In the genomic region with DNA sequence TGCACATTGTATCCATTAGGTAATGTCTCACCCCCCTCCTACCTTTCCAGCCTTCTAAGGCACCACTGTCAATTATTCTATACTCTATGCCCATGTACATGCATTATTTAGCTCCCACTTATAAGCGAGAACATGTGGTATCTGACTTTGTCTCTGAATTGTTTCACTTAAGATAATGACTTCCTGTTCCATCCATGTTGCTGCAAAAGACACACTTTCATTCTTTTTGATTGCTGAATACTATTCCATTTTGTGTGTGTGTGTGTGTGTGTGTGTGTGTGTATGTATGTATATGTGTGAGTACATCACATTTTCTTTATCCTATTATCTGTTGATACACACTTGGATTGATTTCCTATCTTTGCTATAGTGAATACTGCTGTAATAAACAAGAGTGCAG, we compare ENCODE assay signal across 32 cellular contexts.
DNase-seq lines count a peak whose midpoint lies in the region; ATAC-seq, FAIRE-seq and TF ChIP-seq lines count a peak whose summit lies in the region.
"Had no signal": no experiment of that assay in that cellular context is flagged by ENCODE, and none has a peak within 500 bp of the region (broad histone marks: within the 10 kb centered on the region; RNA-seq: fewer than 3 reads in every experiment).

No MANE protein-coding gene starts in this region.

- intact Hi-C loops in K562 (cut with micrococcal nuclease), result loop anchor here (5.0 kb wide), 1 partner anchor 82 kb away; a partner anchor contains a TSS

- H3K9ac ChIP-seq in K562 (ENCODE audit: insufficient read depth in 1 of 2, low read depth in 2 of 2, low read length in 2 of 2) (no peak overlapping the region), Karpas-422 (ENCODE audit: low read length) (no peak overlapping the region)
- H3K9ac ChIP-seq: BLaER1; BLaER1 treated with 17β-estradiol and CSF1 and Interleukin-3, amounts not matched to agents 10 nM and 100 nM had no signal

- CTCF ChIA-PET in HEK293 (lab: Yijun Ruan, JAX) (interaction anchor here (0.6 kb wide), 1 partner anchor 75 kb away, joined by 3 read pairs; no protein-coding TSS in a partner anchor), K562 (lab: Yijun Ruan, JAX; ENCODE audit: low intra/inter-chr PET ratio) (no interaction called here)

- H3K27ac ChIP-seq in HEK293 (ENCODE audit: extremely low read depth, low read depth, low read length), result no peak overlapping the region
- no peak overlapping the region for H3K27ac ChIP-seq in K562 (ENCODE audit: extremely low read depth, low read depth, low read length)
- H3K27ac ChIP-seq in Peyer's patch, result no peak overlapping the region
- H3K27ac ChIP-seq in Karpas-422 (ENCODE audit: low read length), result no peak overlapping the region
- H3K27ac ChIP-seq: 22Rv1; A549; BLaER1; BLaER1 treated with 17β-estradiol and CSF1 and Interleukin-3, amounts not matched to agents 10 nM and 100 nM; C4-2B had no signal

- no peaks in the 10 kb centered on the region for H3K4me1 ChIP-seq in HEK293 (ENCODE audit: control insufficient read depth, insufficient read depth, low read length)
- H3K4me1 ChIP-seq in K562 (replicated peaks in 1 of 2; ENCODE audit: control insufficient read depth in 2 of 2, insufficient read depth in 2 of 2, low read length in 2 of 2), result peaks cover 0 to 9% of the 10 kb centered on the region in 2 experiments; a peak in 2 of 5 replicates
- H3K4me1 ChIP-seq in Peyer's patch, result no peaks in the 10 kb centered on the region
- H3K4me1 ChIP-seq in Karpas-422 (ENCODE audit: low read length), result no peaks in the 10 kb centered on the region
- H3K4me1 ChIP-seq: A549; BE2C; BLaER1; BLaER1 treated with 17β-estradiol and CSF1 and Interleukin-3, amounts not matched to agents 10 nM and 100 nM; Caco-2 had no signal

- BruUV-seq in K562 (replicated peaks; lab: Mats Ljungman, UMichigan), result no TSS peak

- H3K4me2 ChIP-seq in K562 (ENCODE audit: insufficient read depth, low read length) (no peak overlapping the region), Karpas-422 (ENCODE audit: low read depth, low read length, poor library complexity, severe bottlenecking) (no peak overlapping the region)
- H3K4me2 ChIP-seq: A549; BLaER1; BLaER1 treated with 17β-estradiol and CSF1 and Interleukin-3, amounts not matched to agents 10 nM and 100 nM had no signal

- no peak for TF ChIP-seq RAD21 in K562 (CRISPR knock-in tag; conservative IDR thresholded peaks at IDR 0.05 in 1 of 2, IDR thresholded peaks at IDR 0.05 in 1 of 2)

- in situ Hi-C loops in K562 (cut with MboI), result no loop called here

- FAIRE-seq in HTR-8/SVneo (lab: Jason Lieb, UNC) (peak; percentile 87), K562 (lab: Jason Lieb, UNC) (no peak)
- FAIRE-seq: A204.1, A549, D721Med had no signal

- H4K20me1 ChIP-seq in K562 (replicated peaks; ENCODE audit: control insufficient read depth, insufficient read depth, low read length), result no peaks in the 10 kb centered on the region
- H4K20me1 ChIP-seq in Karpas-422 (ENCODE audit: insufficient read depth, low read depth, low read length), result no peaks in the 10 kb centered on the region
- H4K20me1 ChIP-seq: BLaER1; BLaER1 treated with 17β-estradiol and CSF1 and Interleukin-3, amounts not matched to agents 10 nM and 100 nM had no signal

- 63% methylated on average over 1 of the region's 1 CpG for WGBS in K562 (ENCODE audit: insufficient coverage, low coverage, missing lambda C conversion rate)

- TF ChIP-seq EP300 in K562 (IDR thresholded peaks at IDR 0.05; ENCODE audit: low read length), result no peak

- POLR2A ChIA-PET in HEK293 (lab: Yijun Ruan, JAX) (no interaction called here), K562 (lab: Yijun Ruan, JAX) (interaction anchor here (0.5 kb wide), 1 partner anchor 409 kb away, joined by 3 read pairs; no protein-coding TSS in a partner anchor)

- H3K36me3 ChIP-seq in HEK293 (ENCODE audit: control insufficient read depth in 2 of 2, insufficient read depth in 1 of 2, low read length in 2 of 2) (no peaks in the 10 kb centered on the region), K562 (ENCODE audit: control insufficient read depth, insufficient read depth, low read length) (no peaks in the 10 kb centered on the region), Peyer's patch (no peaks in the 10 kb centered on the region), Karpas-422 (ENCODE audit: insufficient read depth, low read length) (no peaks in the 10 kb centered on the region)
- H3K36me3 ChIP-seq: BE2C; BLaER1; BLaER1 treated with 17β-estradiol and CSF1 and Interleukin-3, amounts not matched to agents 10 nM and 100 nM had no signal

- no peaks in the 10 kb centered on the region for H3K9me1 ChIP-seq in K562 (ENCODE audit: control insufficient read depth, insufficient read depth, low read length)

- TF ChIP-seq POLR2A in K562 (conservative IDR thresholded peaks at IDR 0.05) (no peak), Peyer's patch (IDR thresholded peaks at IDR 0.05) (no peak)

- H3K27me3 ChIP-seq in K562 (ENCODE audit: control insufficient read depth in 2 of 2, insufficient read depth in 2 of 2, low read length in 2 of 2) (no peaks in the 10 kb centered on the region), Peyer's patch (no peaks in the 10 kb centered on the region), Karpas-422 (ENCODE audit: low read length) (no peaks in the 10 kb centered on the region)
- H3K27me3 ChIP-seq: BE2C; BLaER1; BLaER1 treated with 17β-estradiol and CSF1 and Interleukin-3, amounts not matched to agents 10 nM and 100 nM had no signal

- TF ChIP-seq CTCF in HEK293 (tag by site-specific recombination; IDR thresholded peaks at IDR 0.05), result no peak
- no peak for TF ChIP-seq CTCF in K562 (IDR thresholded peaks at IDR 0.05 in 2 of 3, conservative IDR thresholded peaks at IDR 0.05 in 1 of 3; ENCODE audit: insufficient read depth in 2 of 3, low read depth in 1 of 3, low read length in 3 of 3)
- TF ChIP-seq CTCF in Peyer's patch (IDR thresholded peaks at IDR 0.05), result no peak

- H3K4me3 ChIP-seq in HEK293 (ENCODE audit: low read depth, low read length), result no peak overlapping the region
- no peak overlapping the region for H3K4me3 ChIP-seq in K562
- H3K4me3 ChIP-seq in Peyer's patch, result no peak overlapping the region
- no peak overlapping the region for H3K4me3 ChIP-seq in Karpas-422 (ENCODE audit: low read length)
- H3K4me3 ChIP-seq: A549; BLaER1; BLaER1 treated with 17β-estradiol and CSF1 and Interleukin-3, amounts not matched to agents 10 nM and 100 nM had no signal

- ATAC-seq in K562, result no peak
- ATAC-seq: A549; CD8-positive, alpha-beta T cell had no signal

- H3K79me2 ChIP-seq in K562 (ENCODE audit: control insufficient read depth, insufficient read depth, low read length) (no peaks in the 10 kb centered on the region), Karpas-422 (ENCODE audit: low read length) (no peaks in the 10 kb centered on the region)

- DNase-seq in HTR-8/SVneo (ENCODE audit: insufficient read length, low spot score), result no peak
- DNase-seq in K562 (ENCODE audit: extremely low read depth in 1 of 4, low spot score in 3 of 4), result no peak
- DNase-seq in Peyer's patch, result no peak
- no peak for DNase-seq in Karpas-422
- no peak for DNase-seq in DMS79 treated with DMSO at 0.1 percent for 48 hours (lab: John Stamatoyannopoulos, UW)
- DNase-seq: 8988T; ACHN; AML-193; BE2C; C1 segment of cervical spinal cord; Caco-2; Calu3; CD4-positive, alpha-beta memory T cell; CD4-positive, alpha-beta T cell; CD4-positive, CD25-positive, alpha-beta regulatory T cell; CD8-positive, alpha-beta memory T cell; CD8-positive, alpha-beta T cell; COR-L47; DMS 273 treated with DMSO at 0.1 percent for 48 hours; DMS153; DMS53; DMS79; DND-41; EL had no signal

- H2AFZ ChIP-seq in K562 (ENCODE audit: low read depth, low read length) (no peak overlapping the region), Karpas-422 (ENCODE audit: low read length) (no peak overlapping the region)

- H3K9me2 ChIP-seq in Karpas-422 (replicated peaks; ENCODE audit: insufficient read depth, low read length), result no peaks in the 10 kb centered on the region

- H3K9me3 ChIP-seq in HEK293 (ENCODE audit: control insufficient read depth, insufficient read depth, low read depth, low read length) (no peaks in the 10 kb centered on the region), K562 (replicated peaks; ENCODE audit: control insufficient read depth, insufficient read depth, low read depth, low read length) (no peaks in the 10 kb centered on the region; the same call in 1 of the 2 replicates), Peyer's patch (no peaks in the 10 kb centered on the region), Karpas-422 (ENCODE audit: low read length) (peaks cover 53% of the 10 kb centered on the region)
- H3K9me3 ChIP-seq: A549; BE2C; BLaER1; BLaER1 treated with 17β-estradiol and CSF1 and Interleukin-3, amounts not matched to agents 10 nM and 100 nM; Caco-2 had no signal

TF ChIP-seq in K562, 482 proteins besides CTCF, POLR2A, EP300 and RAD21 (continues in another document):
- no peak for TF ChIP-seq DIDO1 (tag; IDR thresholded peaks at IDR 0.05; ENCODE audit: low read depth)
- TF ChIP-seq BCOR (IDR thresholded peaks at IDR 0.05), result 0 out of 2 replicates have a peak, but pooled peaks have one; percentile 44
- no peak for TF ChIP-seq CBFA2T3 (IDR thresholded peaks at IDR 0.05)
